Comparison of ENCODE assay signal across 8 cellular contexts in the genomic region with DNA sequence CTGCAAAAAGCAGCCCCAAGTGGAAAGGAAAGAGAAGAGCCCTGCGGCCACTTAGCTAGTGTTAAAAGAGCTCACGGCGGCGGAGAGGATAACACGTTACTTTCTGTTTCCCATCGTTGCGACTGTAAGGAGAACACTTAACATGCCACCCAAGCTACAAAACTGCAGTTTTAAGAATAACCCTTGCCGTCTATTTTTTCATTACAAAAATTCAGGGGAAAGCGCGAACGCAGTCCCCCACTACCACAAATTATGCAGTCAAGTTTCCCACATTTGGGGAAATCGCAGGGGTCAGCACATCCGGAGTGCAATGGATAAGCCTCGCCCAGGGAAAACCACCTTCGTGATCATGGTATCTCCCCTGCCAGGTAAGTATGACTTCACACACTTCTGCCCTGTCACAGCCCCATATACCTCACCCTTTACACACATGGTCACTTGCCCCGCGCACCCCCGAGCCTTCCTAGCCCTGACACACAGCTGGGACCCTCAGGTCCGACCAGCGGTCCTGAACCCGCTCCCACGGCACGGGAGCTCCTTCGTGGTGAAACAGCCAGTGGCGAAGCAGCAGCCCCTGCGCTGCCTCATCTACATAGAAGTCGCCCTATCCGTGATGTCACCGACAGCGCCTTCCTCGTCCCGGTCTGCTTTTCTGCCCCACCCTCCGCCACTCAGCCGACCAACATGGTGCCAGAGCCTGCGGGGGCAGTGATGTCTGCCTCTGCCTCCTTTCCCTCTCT. TPM values are rescaled to one million over a fixed set of nuclear protein-coding genes. Genes with fewer than 3 reads are reported as not detected.
DNase-seq lines count a peak whose midpoint lies in the region; ATAC-seq and TF ChIP-seq lines count a peak whose summit lies in the region.
"Not testable (repeated sequence)": the region's sequence is repeated elsewhere in the genome, so short reads cannot be mapped to it uniquely, and the experiment has no call there.

No MANE protein-coding gene starts in this region.

- TF ChIP-seq CTCF in epithelial cell of proximal tubule (conservative IDR thresholded peaks at IDR 0.05; ENCODE audit: low read depth, low read length), result not testable (repeated sequence)

- H3K27me3 ChIP-seq in HUES64 (ENCODE audit: insufficient read depth, low read length), result peaks cover 13% of the 10 kb centered on the region

- ATAC-seq in GM21529 (IDR thresholded peaks at IDR 0.05; ENCODE audit: unreplicated experiment) (peak; percentile 92), naive B cell (ENCODE audit: low read depth in 2 of 2) (peak; percentile 77 to 82)

- under 1% methylated on average over 15 of the region's 35 CpGs for WGBS in HUES64

- DNase-seq in DMS53 (lab: John Stamatoyannopoulos, UW), result peak; percentile 95
- peak; percentile 69 for DNase-seq in OCI-M1 (lab: John Stamatoyannopoulos, UW)
- DNase-seq in activated T-cell treated with anti-CD3 and anti-CD28 coated beads for 48 hours (ENCODE audit: low read depth), result peak; percentile 76
- DNase-seq in epithelial cell of proximal tubule (ENCODE audit: low read depth), result peak; percentile 92
- peak; percentile 81 for DNase-seq in naive B cell
- peak; percentile 4 to 34 for DNase-seq in stimulated activated CD8-positive, alpha-beta memory T cell treated with anti-CD3 and anti-CD28 coated beads, Interleukin-7, amount 100 ng/mL, for 1 hour (ENCODE audit: low read depth in 2 of 2)

- H3K4me3 ChIP-seq in HUES64 (ENCODE audit: low read length) (peak overlapping the region; percentile 48; the same call in 1 of the 2 replicates), epithelial cell of proximal tubule (ENCODE audit: low read depth, low read length) (peak overlapping the region; percentile 41)

- H3K4me3 Mint-ChIP-seq in naive B cell, result peak overlapping the region; percentile 79 to 95 (median 90)

- H3K9me3 ChIP-seq in HUES64 (ENCODE audit: insufficient read depth, low read depth, low read length), result not testable (repeated sequence)

- H3K4me1 Mint-ChIP-seq in naive B cell, result not testable (repeated sequence)

- not testable (repeated sequence) for H3K36me3 ChIP-seq in HUES64 (ENCODE audit: insufficient read depth, low read length)

- H3K27me3 Mint-ChIP-seq in naive B cell, result not testable (repeated sequence)

- peak overlapping the region; percentile 34; the same call in 1 of the 2 replicates for H3K27ac ChIP-seq in HUES64 (ENCODE audit: low read depth, low read length)

- peak overlapping the region; percentile 94 to 99 (median 98) for H3K27ac Mint-ChIP-seq in naive B cell

- not testable (repeated sequence) for H3K9me3 Mint-ChIP-seq in naive B cell

- not testable (repeated sequence) for H3K4me1 ChIP-seq in HUES64 (ENCODE audit: insufficient read depth, low read length)

- H3K9ac ChIP-seq in HUES64 (ENCODE audit: low read depth, low read length), result peak overlapping the region; percentile 75

- not testable (repeated sequence) for H3K36me3 Mint-ChIP-seq in naive B cell

RNA-seq across cellular contexts. Expression of gene NBPF20, which starts 40.2 kb away (rescaled TPM):
- 0.25 TPM for polyA plus RNA-seq in HUES64 (2013, experiment 1 of 2)
- polyA plus RNA-seq in HUES64 (2013, experiment 2 of 2), result 0.38 TPM
- total RNA-seq in epithelial cell of proximal tubule, result 1.0 and 1.9 TPM in 2 replicates
- under 1 TPM in 5 of 6 donors, not detected in 1; 0.11 to 0.76 (median 0.31) TPM for polyA plus RNA-seq in naive B cell (ENCODE audit: low read depth in 6 of 6)

Comparison
In these comparisons a context has a peak if more than half of its experiments do, and no peak if none do; other contexts are left out.
1. Peak in every context shown above with its lines: DNase-seq, ATAC-seq, H3K4me3 ChIP-seq and H3K27ac ChIP-seq.
2. DNase-seq: peak in every context shown above with its lines; median percentile 95 in DMS53; 92 in epithelial cell of proximal tubule; 81 in naive B cell; 76 in activated T-cell treated with anti-CD3 and anti-CD28 coated beads for 48 hours; 69 in OCI-M1; 19 in stimulated activated CD8-positive, alpha-beta memory T cell treated with anti-CD3 and anti-CD28 coated beads, Interleukin-7, amount 100 ng/mL, for 1 hour.